ENCODE assay signal across 14 cellular contexts in the genomic region with DNA sequence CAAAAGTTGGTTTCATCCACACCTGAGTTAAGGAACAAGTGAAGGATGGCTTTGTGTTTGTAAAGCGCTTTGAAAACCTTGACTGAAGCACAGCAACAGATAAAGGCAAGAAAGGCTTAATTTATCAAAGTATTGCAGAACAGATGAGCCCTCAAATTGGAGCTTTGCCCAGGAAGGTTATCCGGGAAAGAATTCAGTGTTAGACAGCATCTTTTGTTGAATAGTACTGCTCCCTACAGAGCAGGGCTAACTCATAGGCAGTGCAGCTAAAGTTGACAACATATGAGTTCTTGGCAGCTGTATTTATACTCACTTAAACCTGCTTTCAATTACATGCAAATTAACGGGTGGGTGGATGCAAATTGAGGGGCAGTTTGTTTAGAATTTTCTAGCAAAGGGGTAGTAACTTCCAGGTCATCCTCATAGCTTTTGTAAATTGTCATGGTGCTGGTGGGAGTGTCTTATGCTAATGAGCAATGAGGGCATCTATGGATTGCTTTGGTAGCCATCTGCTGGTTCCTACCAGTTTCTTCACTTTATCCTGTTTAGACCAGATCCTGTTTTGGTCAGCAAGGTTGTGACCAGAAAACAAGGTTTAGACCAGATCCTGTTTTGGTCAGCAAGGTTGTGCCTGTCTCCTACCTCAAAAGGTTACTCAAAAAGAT.
"Had no signal": no experiment of that assay in that cellular context is flagged by ENCODE, and none has a peak within 500 bp of the region (broad histone marks: within the 10 kb centered on the region; RNA-seq: fewer than 3 reads in every experiment).

No MANE protein-coding gene starts in this region.

- H3K36me3 ChIP-seq: ovary, thoracic aorta, WERI-Rb-1 had no signal

- H3K4me3 ChIP-seq: ovary, thoracic aorta had no signal

- H3K4me3 Mint-ChIP-seq: activated CD4-positive, alpha-beta T cell treated with anti-CD3 and anti-CD28 coated beads for 36 hours; activated CD8-positive, alpha-beta T cell treated with anti-CD3 and anti-CD28 coated beads for 36 hours; neural crest cell; stimulated activated naive CD8-positive, alpha-beta T cell treated with anti-CD3 and anti-CD28 coated beads, Interleukin-15, Interleukin-2, amounts not matched to agents 100 ng/mL and 50 ng/mL, for 24 hours had no signal

- H3K27ac Mint-ChIP-seq: activated CD4-positive, alpha-beta T cell treated with anti-CD3 and anti-CD28 coated beads for 36 hours; activated CD8-positive, alpha-beta T cell treated with anti-CD3 and anti-CD28 coated beads for 36 hours; stimulated activated naive CD8-positive, alpha-beta T cell treated with anti-CD3 and anti-CD28 coated beads, Interleukin-15, Interleukin-2, amounts not matched to agents 100 ng/mL and 50 ng/mL, for 24 hours had no signal

- ATAC-seq: activated CD4-positive, alpha-beta T cell treated with anti-CD3 and anti-CD28 coated beads for 36 hours; activated CD8-positive, alpha-beta T cell treated with anti-CD3 and anti-CD28 coated beads for 36 hours had no signal

- H3K27me3 ChIP-seq: ovary had no signal

- H3K4me1 Mint-ChIP-seq: activated CD4-positive, alpha-beta T cell treated with anti-CD3 and anti-CD28 coated beads for 36 hours; neural crest cell had no signal

- H3K9me3 Mint-ChIP-seq: activated CD8-positive, alpha-beta T cell treated with anti-CD3 and anti-CD28 coated beads for 36 hours; neural crest cell; stimulated activated naive CD8-positive, alpha-beta T cell treated with anti-CD3 and anti-CD28 coated beads, Interleukin-15, Interleukin-2, amounts not matched to agents 100 ng/mL and 50 ng/mL, for 24 hours had no signal

- DNase-seq: activated CD4-positive, alpha-beta T cell treated with anti-CD3 and anti-CD28 coated beads for 36 hours; activated CD8-positive, alpha-beta memory T cell treated with anti-CD3 and anti-CD28 coated beads, Interleukin-2, amount 50 U/mL, for 4 hours; activated CD8-positive, alpha-beta T cell treated with anti-CD3 and anti-CD28 coated beads for 36 hours; activated naive CD4-positive, alpha-beta T cell; central memory CD4-positive, alpha-beta T cell; effector memory CD4-positive, alpha-beta T cell; ovary; retina; stimulated activated CD4-positive, alpha-beta T cell treated with anti-CD3 and anti-CD28 coated beads, Interleukin-15, amount 100 ng/mL, for 24 hours; stimulated activated CD4-positive, alpha-beta T cell treated with anti-CD3 and anti-CD28 coated beads, Interleukin-4, amount 100 ng/mL, for 24 hours; WERI-Rb-1 had no signal

- H3K9me3 ChIP-seq: ovary, thoracic aorta had no signal

- H3K27ac ChIP-seq: ovary, thoracic aorta, WERI-Rb-1 had no signal
